ENCODE assay signal across 1 cellular context in genomic region chr4:6681191-6681590, GRCh38.
TF ChIP-seq lines count a peak whose summit lies in the region.

No MANE protein-coding gene starts in this region.

TF ChIP-seq in SK-N-SH, 30 proteins besides CTCF, POLR2A, EP300 and RAD21 (continued from another document):
- TF ChIP-seq TEAD4 (IDR thresholded peaks at IDR 0.05; ENCODE audit: borderline replicate concordance, insufficient read depth) (no peak), ELF1 (IDR thresholded peaks at IDR 0.05) (no peak)
